Comparison of ENCODE assay signal across 10 cellular contexts in the genomic region with DNA sequence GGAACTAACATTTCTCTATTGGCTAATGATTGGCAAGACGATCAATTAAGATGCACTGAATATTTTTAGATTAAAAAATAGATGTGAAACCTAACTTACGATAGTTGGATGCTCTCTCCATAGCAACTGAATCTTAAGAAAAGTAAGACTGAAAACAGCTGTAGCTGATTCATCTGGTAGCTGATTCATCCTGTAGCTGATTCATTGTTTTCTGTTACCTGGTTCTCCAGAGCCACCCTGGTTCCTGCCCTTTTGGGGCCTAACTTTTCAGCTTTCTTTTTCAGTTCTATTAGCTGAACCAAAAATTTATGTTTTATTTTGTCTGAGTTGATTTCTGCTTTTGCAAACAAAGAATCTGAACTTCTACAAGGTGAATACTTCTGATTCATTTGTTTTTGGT. TPM values are rescaled to one million over a fixed set of nuclear protein-coding genes. Genes with fewer than 3 reads are reported as not detected.
DNase-seq lines count a peak whose midpoint lies in the region; ATAC-seq, FAIRE-seq and TF ChIP-seq lines count a peak whose summit lies in the region.
"Had no signal": no experiment of that assay in that cellular context is flagged by ENCODE, and none has a peak within 500 bp of the region (broad histone marks: within the 10 kb centered on the region; RNA-seq: fewer than 3 reads in every experiment).

No MANE protein-coding gene starts in this region.

- H3K79me2 ChIP-seq in HCT116 (ENCODE audit: insufficient read depth, low read length), result no peaks in the 10 kb centered on the region

- no peak overlapping the region for H3K27ac ChIP-seq in HCT116 (ENCODE audit: low read depth, low read length)
- no peak overlapping the region for H3K27ac ChIP-seq in RWPE1
- H3K27ac ChIP-seq: colonic mucosa had no signal

- H3K9ac ChIP-seq in HCT116 (ENCODE audit: low read length), result no peak overlapping the region

- TF ChIP-seq POLR2A in HCT116 (IDR thresholded peaks at IDR 0.05; ENCODE audit: borderline replicate concordance, extremely low read depth, insufficient read depth, insufficient read length), result no peak

- CTCF ChIA-PET in HCT116 (lab: Charles Lee) (interaction anchor here (0.9 to 2.0 kb wide), 4 partner anchors 23 to 313 kb away, joined by 3 to 8 read pairs (median 3); a partner anchor contains a TSS), RWPE1 (lab: Yijun Ruan, JAX) (no interaction called here)

- no peak overlapping the region for H3K4me3 ChIP-seq in HCT116 (replicated peaks in 1 of 2; ENCODE audit: low read depth in 1 of 2, low read length in 2 of 2)
- H3K4me3 ChIP-seq: colonic mucosa had no signal

- H3K9me3 ChIP-seq in HCT116 (ENCODE audit: control insufficient read depth in 1 of 2, insufficient read depth in 1 of 2, low read depth in 1 of 2, low read length in 2 of 2), result no peaks in the 10 kb centered on the region
- H3K9me3 ChIP-seq: colonic mucosa had no signal

- peak; percentile 87 to 88 for ATAC-seq in activated CD4-positive, CD25-positive, alpha-beta regulatory T cell treated with anti-CD3 and anti-CD28 coated beads, Interleukin-2, amount 50 U/mL, for 24 hours
- ATAC-seq in HCT116 (no peak), GM19452 (IDR thresholded peaks at IDR 0.05; ENCODE audit: unreplicated experiment) (no peak)

- H3K9me2 ChIP-seq in HCT116 (ENCODE audit: insufficient read depth), result no peaks in the 10 kb centered on the region

- intact Hi-C loops in HCT116 (cut with micrococcal nuclease), result no loop called here

- BruUV-seq in HCT116 (replicated peaks; lab: Mats Ljungman, UMichigan), result no TSS peak

- no peaks in the 10 kb centered on the region for H3K27me3 ChIP-seq in HCT116 (ENCODE audit: insufficient read depth, low read length)
- H3K27me3 ChIP-seq: colonic mucosa had no signal

- no peak overlapping the region for H3K4me2 ChIP-seq in HCT116 (ENCODE audit: low read length)

- POLR2A ChIA-PET in HCT116 (lab: Charles Lee), result interaction anchor here (0.7 to 0.8 kb wide), 2 partner anchors 52 to 315 kb away, joined by 3 read pairs; no protein-coding TSS in a partner anchor
- POLR2A ChIA-PET in RWPE1 (lab: Yijun Ruan, JAX; ENCODE audit: low non-redundant PET), result no interaction called here

- no peaks in the 10 kb centered on the region for H3K36me3 ChIP-seq in HCT116 (ENCODE audit: control insufficient read depth in 1 of 2, insufficient read depth in 2 of 2, low read length in 2 of 2)
- H3K36me3 ChIP-seq: colonic mucosa had no signal

- RAD21 ChIA-PET in HCT116 (lab: Charles Lee; ENCODE audit: low non-redundant PET in 1 of 2, low total read pairs in 2 of 2, uncharacterized antibody in 2 of 2, unreplicated experiment in 2 of 2), result interaction anchor here in 1 of 2 experiments (1.0 kb wide), 1 partner anchor 712 kb away, joined by 7 read pairs; no protein-coding TSS in a partner anchor

- peaks cover 4 to 22% of the 10 kb centered on the region in 2 experiments; a peak in 3 of 4 replicates for H3K4me1 ChIP-seq in HCT116 (ENCODE audit: control insufficient read depth in 1 of 2, insufficient read depth in 2 of 2, low read length in 2 of 2)

- TF ChIP-seq CTCF in HCT116 (IDR thresholded peaks at IDR 0.05 in 2 of 3, conservative IDR thresholded peaks at IDR 0.05 in 1 of 3; ENCODE audit: borderline replicate concordance in 1 of 3, insufficient read depth in 1 of 3, low read depth in 2 of 3, low read length in 2 of 3), result no peak
- TF ChIP-seq CTCF in RWPE1 (conservative IDR thresholded peaks at IDR 0.05; ENCODE audit: low read depth), result no peak

- TF ChIP-seq RAD21 in HCT116 (IDR thresholded peaks at IDR 0.05; ENCODE audit: low read depth), result no peak

- FAIRE-seq in GM19239 (lab: Jason Lieb, UNC), result no peak

- DNase-seq in activated CD4-positive, CD25-positive, alpha-beta regulatory T cell treated with anti-CD3 and anti-CD28 coated beads, Interleukin-2, amount 50 U/mL, for 72 hours, result no peak
- DNase-seq in HCT116 (ENCODE audit: low read depth, low spot score) (no peak), RWPE1 (ENCODE audit: low spot score) (peak; percentile 92), putamen (ENCODE audit: low spot score) (peak; percentile 31), GM19239 (ENCODE audit: insufficient read length, low spot score) (no peak), NCI-H2107 treated with DMSO at 0.1 percent for 48 hours (lab: John Stamatoyannopoulos, UW; ENCODE audit: unreplicated experiment) (no peak)
- DNase-seq: colonic mucosa, NCI-H187 had no signal

- no peaks in the 10 kb centered on the region for H4K20me1 ChIP-seq in HCT116 (ENCODE audit: insufficient read depth)

- no peak overlapping the region for H2AFZ ChIP-seq in HCT116 (ENCODE audit: low read depth, low read length, poor library complexity, severe bottlenecking)

TF ChIP-seq in HCT116, 20 proteins besides CTCF, POLR2A, EP300 and RAD21:
- TF ChIP-seq EGR1 (IDR thresholded peaks at IDR 0.05; ENCODE audit: low read depth) (no peak), FOSL1 (IDR thresholded peaks at IDR 0.05; ENCODE audit: low read depth) (peak; percentile 76), JUND (IDR thresholded peaks at IDR 0.05) (peak; percentile 63), SIN3A (IDR thresholded peaks at IDR 0.05; ENCODE audit: low read depth) (no peak), POLR2AphosphoS5 (IDR thresholded peaks at IDR 0.05; ENCODE audit: low read depth, low read length) (no peak), EZH2 (IDR thresholded peaks at IDR 0.05) (no peak), ELF1 (IDR thresholded peaks at IDR 0.05; ENCODE audit: borderline replicate concordance, low read depth) (no peak)
- TF ChIP-seq, protein P1, sequence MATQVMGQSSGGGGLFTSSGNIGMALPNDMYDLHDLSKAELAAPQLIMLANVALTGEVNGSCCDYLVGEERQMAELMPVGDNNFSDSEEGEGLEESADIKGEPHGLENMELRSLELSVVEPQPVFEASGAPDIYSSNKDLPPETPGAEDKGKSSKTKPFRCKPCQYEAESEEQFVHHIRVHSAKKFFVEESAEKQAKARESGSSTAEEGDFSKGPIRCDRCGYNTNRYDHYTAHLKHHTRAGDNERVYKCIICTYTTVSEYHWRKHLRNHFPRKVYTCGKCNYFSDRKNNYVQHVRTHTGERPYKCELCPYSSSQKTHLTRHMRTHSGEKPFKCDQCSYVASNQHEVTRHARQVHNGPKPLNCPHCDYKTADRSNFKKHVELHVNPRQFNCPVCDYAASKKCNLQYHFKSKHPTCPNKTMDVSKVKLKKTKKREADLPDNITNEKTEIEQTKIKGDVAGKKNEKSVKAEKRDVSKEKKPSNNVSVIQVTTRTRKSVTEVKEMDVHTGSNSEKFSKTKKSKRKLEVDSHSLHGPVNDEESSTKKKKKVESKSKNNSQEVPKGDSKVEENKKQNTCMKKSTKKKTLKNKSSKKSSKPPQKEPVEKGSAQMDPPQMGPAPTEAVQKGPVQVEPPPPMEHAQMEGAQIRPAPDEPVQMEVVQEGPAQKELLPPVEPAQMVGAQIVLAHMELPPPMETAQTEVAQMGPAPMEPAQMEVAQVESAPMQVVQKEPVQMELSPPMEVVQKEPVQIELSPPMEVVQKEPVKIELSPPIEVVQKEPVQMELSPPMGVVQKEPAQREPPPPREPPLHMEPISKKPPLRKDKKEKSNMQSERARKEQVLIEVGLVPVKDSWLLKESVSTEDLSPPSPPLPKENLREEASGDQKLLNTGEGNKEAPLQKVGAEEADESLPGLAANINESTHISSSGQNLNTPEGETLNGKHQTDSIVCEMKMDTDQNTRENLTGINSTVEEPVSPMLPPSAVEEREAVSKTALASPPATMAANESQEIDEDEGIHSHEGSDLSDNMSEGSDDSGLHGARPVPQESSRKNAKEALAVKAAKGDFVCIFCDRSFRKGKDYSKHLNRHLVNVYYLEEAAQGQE (IDR thresholded peaks at IDR 0.05; ENCODE audit: low read depth), result no peak

RNA-seq across cellular contexts. Expression of a gene that starts 22.7 kb away (rescaled TPM):
- total RNA-seq in HCT116 (2021; ENCODE audit: unreplicated experiment), result 66.9 TPM
- 50.7 and 52.4 TPM in 2 replicates for polyA plus RNA-seq in HCT116 (2012)

RNA-seq across cellular contexts. Expression of a gene that starts 38.7 kb away (rescaled TPM):
- 25.4 TPM for total RNA-seq in HCT116 (2021; ENCODE audit: unreplicated experiment)
- 11.1 and 11.2 TPM in 2 replicates for polyA plus RNA-seq in HCT116 (2012)

RNA-seq across cellular contexts. Expression of a gene that starts 52.8 kb away (rescaled TPM):
- 3.1 TPM for total RNA-seq in HCT116 (2021; ENCODE audit: unreplicated experiment)
- 0.87 and 0.98 TPM in 2 replicates for polyA plus RNA-seq in HCT116 (2012)

Comparison
In these comparisons a context has a peak if more than half of its experiments do, and no peak if none do; other contexts are left out.
1. ATAC-seq: peak in activated CD4-positive, CD25-positive, alpha-beta regulatory T cell treated with anti-CD3 and anti-CD28 coated beads, Interleukin-2, amount 50 U/mL, for 24 hours (2 of 2); none in HCT116 (single experiment) and GM19452 (single experiment).
2. DNase-seq: peak in RWPE1 (single experiment) and putamen (single experiment); none in activated CD4-positive, CD25-positive, alpha-beta regulatory T cell treated with anti-CD3 and anti-CD28 coated beads, Interleukin-2, amount 50 U/mL, for 72 hours (single experiment), HCT116 (single experiment), GM19239 (single experiment) and NCI-H2107 treated with DMSO at 0.1 percent for 48 hours (single experiment).